Comparison of ENCODE assay signal across 7 cellular contexts in genomic region chr13:39249971-39250370, GRCh38.
"Had no signal": no experiment of that assay in that cellular context is flagged by ENCODE, and none has a peak within 500 bp of the region (broad histone marks: within the 10 kb centered on the region; RNA-seq: fewer than 3 reads in every experiment).

No MANE protein-coding gene starts in this region.

- H3K27ac ChIP-seq: GM23248 had no signal

- H3K4me3 ChIP-seq: GM23248, HAP-1 had no signal

- DNase-seq: GM23248, GOT3, H7, HFFc6, KBM-7 had no signal

- H3K9me3 ChIP-seq: HAP-1 had no signal

- H3K9ac ChIP-seq: GM23248 had no signal

- H2AFZ ChIP-seq: GM23248 had no signal

- H3K36me3 ChIP-seq: HAP-1 had no signal

- ATAC-seq: HCT116 had no signal
